In genomic region chr4:106369456-106370060, GRCh38 we compare ENCODE assay signal across 2 cellular contexts.
A peak's percentile ranks its signal among the peaks of the same experiment; 100 is the strongest.
TF ChIP-seq lines count a peak whose summit lies in the region.

No MANE protein-coding gene starts in this region.

TF ChIP-seq in IMR-90, 13 proteins besides CTCF, POLR2A, EP300 and RAD21:
- TF ChIP-seq SMC3 (IDR thresholded peaks at IDR 0.05; ENCODE audit: low read depth, low read length) (peak; percentile 73), BHLHE40 (IDR thresholded peaks at IDR 0.05; ENCODE audit: low read depth, low read length) (no peak)

TF ChIP-seq in SK-N-SH, 30 proteins besides CTCF, POLR2A, EP300 and RAD21:
- TF ChIP-seq SMC3 (IDR thresholded peaks at IDR 0.05; ENCODE audit: low read depth, low read length) (peak; percentile 71), TCF12 (IDR thresholded peaks at IDR 0.05) (peak; percentile 51; the same call in 1 of the 2 replicates), SIN3A (IDR thresholded peaks at IDR 0.05; ENCODE audit: borderline replicate concordance, low read depth, low read length) (no peak), GATA2 (CRISPR knock-in tag; IDR thresholded peaks at IDR 0.05) (no peak), CHD2 (IDR thresholded peaks at IDR 0.05; ENCODE audit: low read length, partially characterized antibody) (no peak)
